In the genomic region with DNA sequence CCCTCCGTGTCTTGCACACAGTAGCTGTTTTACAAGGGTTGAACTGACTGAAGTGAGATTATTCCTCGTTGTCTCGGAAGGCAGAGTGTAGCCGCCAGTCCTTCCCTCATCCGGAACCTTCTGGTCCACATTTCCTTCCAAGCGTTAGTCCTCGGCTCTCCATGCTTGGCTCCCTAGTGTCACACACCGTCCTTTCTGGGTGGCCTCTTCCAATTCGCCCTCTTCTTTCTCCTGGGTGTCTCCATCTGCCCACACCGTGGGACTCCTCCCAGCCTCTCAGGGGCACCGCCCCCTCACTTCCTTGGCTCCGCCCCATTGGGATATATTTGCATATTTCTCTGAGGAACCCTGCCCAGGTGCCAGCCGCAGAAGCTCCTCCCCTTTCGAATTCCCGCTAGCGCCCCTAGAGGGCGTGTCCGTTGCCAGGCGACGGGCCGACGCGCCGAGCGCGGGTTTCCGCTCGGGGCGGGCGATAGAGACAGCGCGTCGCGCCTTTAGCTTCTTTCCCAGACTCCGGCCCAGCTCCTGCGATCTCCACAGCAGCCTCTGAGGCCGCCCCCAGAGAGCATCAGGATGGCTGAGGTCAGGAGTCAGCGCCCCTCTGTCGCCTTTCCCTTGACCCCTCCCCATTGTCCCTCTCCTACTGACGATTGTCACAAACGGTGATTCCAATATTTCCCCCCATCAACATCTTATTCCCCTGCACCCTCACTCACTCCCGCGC, we compare ENCODE assay signal across 1 cellular context.
TF ChIP-seq lines count a peak whose summit lies in the region.

CFAP58 (plus strand) TSS at position 509 of the 724 bp plus-strand sequence; CDS start at position 574, 65 bp downstream.

TF ChIP-seq in SK-N-SH, 30 proteins besides CTCF, POLR2A, EP300 and RAD21 (continued from another document):
- TF ChIP-seq SMC3 (IDR thresholded peaks at IDR 0.05; ENCODE audit: low read depth, low read length), result 0 out of 2 replicates have a peak, but pooled peaks have one; percentile 5
TF ChIP-seq in SK-N-SH: peak in this region for 5.
